Comparison of ENCODE assay signal across 17 cellular contexts in the genomic region with DNA sequence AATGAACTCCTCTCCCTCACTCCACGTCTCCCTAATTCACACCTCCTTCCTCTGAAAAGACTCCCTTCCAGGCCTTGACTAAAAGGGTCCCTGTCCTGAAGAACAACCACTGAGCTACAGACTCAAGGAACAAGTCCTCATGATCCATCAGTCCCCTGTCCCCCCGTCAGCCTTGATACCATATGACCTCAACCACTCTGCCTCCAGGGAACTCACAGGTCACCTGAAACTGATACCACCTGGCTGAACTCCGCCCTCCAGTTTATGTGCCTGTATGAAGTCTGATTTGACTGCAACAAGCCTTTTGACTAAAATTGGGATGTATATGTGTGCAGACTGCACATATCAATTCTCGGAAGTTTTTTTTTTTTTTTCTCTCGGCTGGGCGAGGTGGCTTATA.
A peak's percentile ranks its signal among the peaks of the same experiment; 100 is the strongest.
DNase-seq lines count a peak whose midpoint lies in the region; ATAC-seq and TF ChIP-seq lines count a peak whose summit lies in the region.
"Had no signal": no experiment of that assay in that cellular context is flagged by ENCODE, and none has a peak within 500 bp of the region (broad histone marks: within the 10 kb centered on the region; RNA-seq: fewer than 3 reads in every experiment).

No MANE protein-coding gene starts in this region.

- no peaks in the 10 kb centered on the region for H3K9me3 ChIP-seq in CD8-positive, alpha-beta memory T cell (ENCODE audit: low read length)
- H3K9me3 ChIP-seq: breast epithelium, left ventricle myocardium inferior, neutrophil, SJCRH30 had no signal

- no peak overlapping the region for H3K4me3 ChIP-seq in CD8-positive, alpha-beta memory T cell (ENCODE audit: low read length)
- H3K4me3 ChIP-seq: breast epithelium, hepatocyte, left ventricle myocardium inferior, SJCRH30 had no signal

- H3K27me3 ChIP-seq in CD8-positive, alpha-beta memory T cell (ENCODE audit: insufficient read depth, low read length, poor library complexity, severe bottlenecking): no peaks in the 10 kb centered on the region
- H3K27me3 ChIP-seq: breast epithelium, hepatocyte, neutrophil, SJCRH30 had no signal

- DNase-seq in CD8-positive, alpha-beta memory T cell: no peak
- DNase-seq in activated CD8-positive, alpha-beta T cell treated with anti-CD3 and anti-CD28 coated beads for 36 hours: peak; percentile 20
- no peak for DNase-seq in HUDEP-2 (lab: John Stamatoyannopoulos, UW; ENCODE audit: unreplicated experiment in 76 of 76)
- DNase-seq in globus pallidus (ENCODE audit: low spot score): no peak
- DNase-seq in central memory CD4-positive, alpha-beta T cell: no peak
- DNase-seq in stimulated activated CD4-positive, alpha-beta T cell treated with anti-CD3 and anti-CD28 coated beads, Interleukin-12 subunit alpha, Interleukin-12 subunit beta, amount 100 ng/mL, for 4 hours: no peak
- DNase-seq: DMS79, left ventricle myocardium inferior, NCI-H526 treated with DMSO at 0.1 percent for 48 hours, SJCRH30 had no signal

- H3K4me1 Mint-ChIP-seq in CD8-positive, alpha-beta memory T cell: peaks cover 43 to 46% (median 43%) of the 10 kb centered on the region in 3 donors
- peaks cover 38% of the 10 kb centered on the region for H3K4me1 Mint-ChIP-seq in activated CD8-positive, alpha-beta T cell treated with anti-CD3 and anti-CD28 coated beads for 36 hours (ENCODE audit: low read depth)

- intact Hi-C loops in activated CD8-positive, alpha-beta T cell treated with anti-CD3 and anti-CD28 coated beads for 36 hours (cut with micrococcal nuclease): no loop called here

- POLR2A ChIA-PET in CD8-positive, alpha-beta memory T cell (lab: Charles Lee): interaction anchor here (1.3 kb wide), 1 partner anchor 17 kb away, joined by 3 read pairs; no protein-coding TSS in a partner anchor
- POLR2A ChIA-PET in activated CD8-positive, alpha-beta T cell treated with anti-CD3 and anti-CD28 coated beads for 36 hours (lab: Charles Lee): interaction anchor here (0.9 kb wide), 1 partner anchor 34 kb away, joined by 3 read pairs; no protein-coding TSS in a partner anchor

- no peaks in the 10 kb centered on the region for H3K36me3 ChIP-seq in CD8-positive, alpha-beta memory T cell (ENCODE audit: insufficient read depth, low read length)
- H3K36me3 ChIP-seq: breast epithelium, left ventricle myocardium inferior, neutrophil, SJCRH30 had no signal

- CTCF ChIA-PET in CD8-positive, alpha-beta memory T cell (lab: Charles Lee): no interaction called here
- CTCF ChIA-PET in activated CD8-positive, alpha-beta T cell treated with anti-CD3 and anti-CD28 coated beads for 36 hours (lab: Charles Lee): interaction anchor here (1.2 kb wide), 1 partner anchor 89 kb away, joined by 4 read pairs; no protein-coding TSS in a partner anchor

- TF ChIP-seq CTCF in activated CD8-positive, alpha-beta T cell treated with anti-CD3 and anti-CD28 coated beads for 36 hours (IDR thresholded peaks at IDR 0.05): no peak

- ATAC-seq in GM19397 (IDR thresholded peaks at IDR 0.05; ENCODE audit: unreplicated experiment) (peak; percentile 32), HG03039 (IDR thresholded peaks at IDR 0.05; ENCODE audit: unreplicated experiment) (peak; percentile 38)
- no peak for ATAC-seq in activated CD8-positive, alpha-beta T cell treated with anti-CD3 and anti-CD28 coated beads for 36 hours

- H3K27ac ChIP-seq in CD8-positive, alpha-beta memory T cell (ENCODE audit: low read depth, low read length): no peak overlapping the region
- H3K27ac ChIP-seq: breast epithelium, epithelial cell of prostate, hepatocyte, left ventricle myocardium inferior, neutrophil, SJCRH30 had no signal

- H3K9me3 Mint-ChIP-seq in CD8-positive, alpha-beta memory T cell: no peaks in the 10 kb centered on the region
- no peaks in the 10 kb centered on the region for H3K9me3 Mint-ChIP-seq in activated CD8-positive, alpha-beta T cell treated with anti-CD3 and anti-CD28 coated beads for 36 hours
- H3K9me3 Mint-ChIP-seq: activated T-helper 1 cell treated with anti-CD3 and anti-CD28 coated beads, Interleukin-12 subunit alpha, Interleukin-12 subunit beta, Interleukin-2, Interleukin-4 antibody, amounts not matched to agents 30 ng/mL and 10 ng/mL and 1 ng/mL, durations not matched to agents 14 hours and 24 hours and 36 hours had no signal

- H3K4me3 Mint-ChIP-seq in CD8-positive, alpha-beta memory T cell: peak overlapping the region in 5 of 7 donors; percentile 9 to 67 (median 13)
- no peak overlapping the region for H3K4me3 Mint-ChIP-seq in activated CD8-positive, alpha-beta T cell treated with anti-CD3 and anti-CD28 coated beads for 36 hours
- H3K4me3 Mint-ChIP-seq: activated T-helper 1 cell treated with anti-CD3 and anti-CD28 coated beads, Interleukin-12 subunit alpha, Interleukin-12 subunit beta, Interleukin-2, Interleukin-4 antibody, amounts not matched to agents 30 ng/mL and 10 ng/mL and 1 ng/mL, durations not matched to agents 14 hours and 24 hours and 36 hours had no signal

- no peaks in the 10 kb centered on the region for H3K36me3 Mint-ChIP-seq in CD8-positive, alpha-beta memory T cell
- H3K36me3 Mint-ChIP-seq in activated CD8-positive, alpha-beta T cell treated with anti-CD3 and anti-CD28 coated beads for 36 hours (ENCODE audit: low read depth): no peaks in the 10 kb centered on the region

- no peaks in the 10 kb centered on the region for H3K27me3 Mint-ChIP-seq in CD8-positive, alpha-beta memory T cell
- no peaks in the 10 kb centered on the region for H3K27me3 Mint-ChIP-seq in activated CD8-positive, alpha-beta T cell treated with anti-CD3 and anti-CD28 coated beads for 36 hours

- H3K4me1 ChIP-seq in CD8-positive, alpha-beta memory T cell (ENCODE audit: insufficient read depth, low read length): peaks cover 20% of the 10 kb centered on the region
- H3K4me1 ChIP-seq: left ventricle myocardium inferior had no signal

- H3K27ac Mint-ChIP-seq in CD8-positive, alpha-beta memory T cell: peak overlapping the region in 2 of 8 donors; percentile 36 to 89
- no peak overlapping the region for H3K27ac Mint-ChIP-seq in activated CD8-positive, alpha-beta T cell treated with anti-CD3 and anti-CD28 coated beads for 36 hours
